ENCODE assay signal across 3 cellular contexts in the genomic region with DNA sequence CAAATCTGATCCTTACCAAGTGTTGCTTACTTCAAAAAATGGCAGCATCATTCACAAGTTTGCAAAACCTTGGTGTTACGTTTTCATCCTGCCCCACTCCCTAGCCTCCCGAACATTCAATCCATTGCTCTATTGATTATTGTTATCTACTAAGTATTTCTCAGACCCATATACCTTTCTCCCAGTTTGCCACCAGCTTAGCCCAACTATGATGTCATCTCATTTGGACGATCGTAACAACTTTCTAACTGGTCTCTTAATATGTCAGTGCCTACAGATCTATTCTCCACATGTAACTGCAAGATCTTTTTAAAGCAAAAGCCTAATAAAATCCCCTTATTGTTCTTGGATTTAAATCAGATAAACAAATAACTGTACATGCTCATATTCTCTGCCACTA.
TF ChIP-seq lines count a peak whose summit lies in the region.

No MANE protein-coding gene starts in this region.

TF ChIP-seq in HepG2, 621 proteins besides CTCF, POLR2A, EP300 and RAD21:
- TF ChIP-seq RFX5 (IDR thresholded peaks at IDR 0.05; ENCODE audit: low read depth, low read length) (no peak), CBX1 (IDR thresholded peaks at IDR 0.05; ENCODE audit: low read depth) (no peak), ATF7 (IDR thresholded peaks at IDR 0.05) (peak; percentile 87), ATF7 (CRISPR knock-in tag; IDR thresholded peaks at IDR 0.05) (no peak)
- TF ChIP-seq, protein P1, sequence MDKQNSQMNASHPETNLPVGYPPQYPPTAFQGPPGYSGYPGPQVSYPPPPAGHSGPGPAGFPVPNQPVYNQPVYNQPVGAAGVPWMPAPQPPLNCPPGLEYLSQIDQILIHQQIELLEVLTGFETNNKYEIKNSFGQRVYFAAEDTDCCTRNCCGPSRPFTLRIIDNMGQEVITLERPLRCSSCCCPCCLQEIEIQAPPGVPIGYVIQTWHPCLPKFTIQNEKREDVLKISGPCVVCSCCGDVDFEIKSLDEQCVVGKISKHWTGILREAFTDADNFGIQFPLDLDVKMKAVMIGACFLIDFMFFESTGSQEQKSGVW (CRISPR knock-in tag; IDR thresholded peaks at IDR 0.05; ENCODE audit: borderline replicate concordance): no peak
- TF ChIP-seq, protein P2, sequence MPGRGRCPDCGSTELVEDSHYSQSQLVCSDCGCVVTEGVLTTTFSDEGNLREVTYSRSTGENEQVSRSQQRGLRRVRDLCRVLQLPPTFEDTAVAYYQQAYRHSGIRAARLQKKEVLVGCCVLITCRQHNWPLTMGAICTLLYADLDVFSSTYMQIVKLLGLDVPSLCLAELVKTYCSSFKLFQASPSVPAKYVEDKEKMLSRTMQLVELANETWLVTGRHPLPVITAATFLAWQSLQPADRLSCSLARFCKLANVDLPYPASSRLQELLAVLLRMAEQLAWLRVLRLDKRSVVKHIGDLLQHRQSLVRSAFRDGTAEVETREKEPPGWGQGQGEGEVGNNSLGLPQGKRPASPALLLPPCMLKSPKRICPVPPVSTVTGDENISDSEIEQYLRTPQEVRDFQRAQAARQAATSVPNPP (CRISPR knock-in tag; IDR thresholded peaks at IDR 0.05): no peak

TF ChIP-seq in HEK293, 187 proteins besides CTCF, POLR2A, EP300 and RAD21:
- TF ChIP-seq ZNF16 (tag by site-specific recombination; IDR thresholded peaks at IDR 0.05; ENCODE audit: low read depth) (no peak), SETDB1 (IDR thresholded peaks at IDR 0.05; ENCODE audit: insufficient read length, low read length) (no peak), ZNF23 (tag by site-specific recombination; IDR thresholded peaks at IDR 0.05; ENCODE audit: borderline replicate concordance) (no peak), ZBTB21 (tag by site-specific recombination; IDR thresholded peaks at IDR 0.05) (0 out of 2 replicates have a peak, but pooled peaks have one; percentile 22), ZFP41 (tag by site-specific recombination; IDR thresholded peaks at IDR 0.05; ENCODE audit: borderline replicate concordance) (no peak), GLI4 (tag by site-specific recombination; IDR thresholded peaks at IDR 0.05) (no peak), ZNF423 (tag by site-specific recombination; IDR thresholded peaks at IDR 0.05) (no peak), ZSCAN30 (tag by site-specific recombination; IDR thresholded peaks at IDR 0.05) (no peak), ZSCAN16 (tag by site-specific recombination; IDR thresholded peaks at IDR 0.05) (no peak)
- TF ChIP-seq, protein P3, sequence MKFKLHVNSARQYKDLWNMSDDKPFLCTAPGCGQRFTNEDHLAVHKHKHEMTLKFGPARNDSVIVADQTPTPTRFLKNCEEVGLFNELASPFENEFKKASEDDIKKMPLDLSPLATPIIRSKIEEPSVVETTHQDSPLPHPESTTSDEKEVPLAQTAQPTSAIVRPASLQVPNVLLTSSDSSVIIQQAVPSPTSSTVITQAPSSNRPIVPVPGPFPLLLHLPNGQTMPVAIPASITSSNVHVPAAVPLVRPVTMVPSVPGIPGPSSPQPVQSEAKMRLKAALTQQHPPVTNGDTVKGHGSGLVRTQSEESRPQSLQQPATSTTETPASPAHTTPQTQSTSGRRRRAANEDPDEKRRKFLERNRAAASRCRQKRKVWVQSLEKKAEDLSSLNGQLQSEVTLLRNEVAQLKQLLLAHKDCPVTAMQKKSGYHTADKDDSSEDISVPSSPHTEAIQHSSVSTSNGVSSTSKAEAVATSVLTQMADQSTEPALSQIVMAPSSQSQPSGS (tag by site-specific recombination; IDR thresholded peaks at IDR 0.05; ENCODE audit: low read depth): peak; percentile 88

TF ChIP-seq in H1, 55 proteins besides CTCF, POLR2A, EP300 and RAD21:
- TF ChIP-seq FOSL1 (IDR thresholded peaks at IDR 0.05; ENCODE audit: insufficient read depth, low read depth, low read length) (no peak), CREB1 (IDR thresholded peaks at IDR 0.05) (no peak)
